In the genomic region with DNA sequence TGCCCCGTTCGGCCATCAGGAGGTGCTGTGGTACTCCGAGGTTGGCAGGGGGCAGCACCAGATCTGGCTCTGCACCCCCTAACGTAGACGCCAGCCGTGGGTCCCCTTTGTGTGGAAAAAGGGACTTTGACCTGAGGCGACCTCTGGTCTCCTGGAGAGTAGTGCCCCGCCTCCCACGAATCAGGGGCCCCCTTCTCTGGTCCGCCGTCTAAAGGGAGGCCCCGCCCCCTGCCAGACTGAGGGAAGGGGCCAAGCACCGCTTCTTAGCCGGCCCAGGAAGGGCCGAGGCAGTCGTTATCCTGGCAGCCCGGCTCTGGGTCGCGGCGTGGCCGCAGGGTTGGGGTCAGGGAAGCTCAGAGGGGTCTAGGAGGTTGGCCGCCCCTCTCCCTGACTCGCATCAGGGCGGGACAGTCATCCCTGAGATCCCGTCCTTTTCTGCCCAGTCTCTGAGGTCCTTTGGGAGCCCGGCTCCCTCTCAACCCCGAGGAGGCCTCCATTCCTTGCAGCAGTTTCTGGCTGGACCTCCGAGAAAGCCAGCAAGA, we compare ENCODE assay signal across 8 cellular contexts. TPM values are rescaled to one million over a fixed set of nuclear protein-coding genes. Genes with fewer than 3 reads are reported as not detected.
DNase-seq lines count a peak whose midpoint lies in the region; ATAC-seq and TF ChIP-seq lines count a peak whose summit lies in the region.

No MANE protein-coding gene starts in this region.

- TF ChIP-seq CTCF in A673 (conservative IDR thresholded peaks at IDR 0.05; ENCODE audit: low read depth, low read length) (peak; percentile 47), WI38 (IDR thresholded peaks at IDR 0.05; ENCODE audit: low read depth, low read length) (peak; percentile 44), left ventricle myocardium inferior (IDR thresholded peaks at IDR 0.05; ENCODE audit: borderline replicate concordance) (peak; percentile 67)

- CTCF ChIA-PET in A673 (lab: Charles Lee): interaction anchor here (0.6 kb wide), 3 partner anchors 15 to 84 kb away, joined by 6 to 9 read pairs (median 6); no protein-coding TSS in a partner anchor

- H3K4me3 ChIP-seq in A673 (ENCODE audit: low read depth, low read length, poor library complexity, severe bottlenecking): peak overlapping the region; percentile 73
- peak overlapping the region; percentile 73 for H3K4me3 ChIP-seq in WI38 (ENCODE audit: low read depth, low read length)
- peak overlapping the region; percentile 86 for H3K4me3 ChIP-seq in left ventricle myocardium inferior
- H3K4me3 ChIP-seq in skeletal muscle tissue (ENCODE audit: low read length in 3 of 3): peak overlapping the region; percentile 69 to 92 (median 91)

- intact Hi-C loops in A673 (cut with micrococcal nuclease; ENCODE audit: unreplicated experiment): no loop called here
- intact Hi-C loops in left ventricle myocardium inferior (cut with micrococcal nuclease): no loop called here

- no peaks in the 10 kb centered on the region for H3K27me3 ChIP-seq in A673 (replicated peaks; ENCODE audit: insufficient read depth, low read depth, low read length, poor library complexity)
- H3K27me3 ChIP-seq in left ventricle myocardium inferior (ENCODE audit: low read depth): no peaks in the 10 kb centered on the region
- no peaks in the 10 kb centered on the region for H3K27me3 ChIP-seq in skeletal muscle tissue (ENCODE audit: control insufficient read depth in 3 of 3, insufficient read depth in 3 of 3, low read length in 3 of 3)

- TF ChIP-seq POLR2A in GM18505 (IDR thresholded peaks at IDR 0.05; ENCODE audit: borderline replicate concordance, extremely low read depth, insufficient read depth, insufficient read length): no peak

- peaks cover 3% of the 10 kb centered on the region for H3K4me1 ChIP-seq in A673 (ENCODE audit: insufficient read depth, low read length, poor library complexity, severe bottlenecking)
- H3K4me1 ChIP-seq in left ventricle myocardium inferior: peaks cover 93% of the 10 kb centered on the region
- H3K4me1 ChIP-seq in skeletal muscle tissue (ENCODE audit: control insufficient read depth in 3 of 3, insufficient read depth in 3 of 3, low read length in 3 of 3): peaks cover 55 to 76% (median 67%) of the 10 kb centered on the region in 3 donors

- peak overlapping the region; percentile 71 to 98 (median 96) for H3K9ac ChIP-seq in skeletal muscle tissue (ENCODE audit: low read depth in 1 of 3, low read length in 3 of 3)

- H3K36me3 ChIP-seq in A673 (ENCODE audit: insufficient read depth, low read length, poor library complexity, severe bottlenecking) (no peaks in the 10 kb centered on the region), left ventricle myocardium inferior (peaks cover 51% of the 10 kb centered on the region), skeletal muscle tissue (ENCODE audit: control insufficient read depth in 3 of 3, insufficient read depth in 3 of 3, low read length in 3 of 3) (peaks cover 30 to 44% (median 31%) of the 10 kb centered on the region in 3 donors)

- H3K9me3 ChIP-seq in A673 (ENCODE audit: low read depth, low read length, poor library complexity, severe bottlenecking) (no peaks in the 10 kb centered on the region), left ventricle myocardium inferior (replicated peaks) (no peaks in the 10 kb centered on the region), skeletal muscle tissue (ENCODE audit: control insufficient read depth in 3 of 3, low read length in 3 of 3) (no peaks in the 10 kb centered on the region)

- DNase-seq in A673 (ENCODE audit: low spot score) (no peak), left ventricle myocardium inferior (no peak), NCI-H524 treated with DMSO at 0.1 percent for 48 hours (lab: John Stamatoyannopoulos, UW) (no peak)

- POLR2A ChIA-PET in A673 (lab: Charles Lee; ENCODE audit: low non-redundant PET): no interaction called here

- ATAC-seq in GM19324 (IDR thresholded peaks at IDR 0.05; ENCODE audit: low FRiP score, unreplicated experiment) (peak; percentile 2), GM18517 (IDR thresholded peaks at IDR 0.05; ENCODE audit: unreplicated experiment) (no peak), GM18505 (IDR thresholded peaks at IDR 0.05; ENCODE audit: unreplicated experiment) (no peak)

- H3K27ac ChIP-seq in A673 (ENCODE audit: low read depth, low read length, poor library complexity, severe bottlenecking) (peak overlapping the region; percentile 99), left ventricle myocardium inferior (replicated peaks) (peak overlapping the region; percentile 99), skeletal muscle tissue (ENCODE audit: low read depth, low read length) (peak overlapping the region; percentile 97)

- no TSS peak for BruUV-seq in A673 (replicated peaks; lab: Mats Ljungman, UMichigan)

RNA-seq across cellular contexts. Expression of gene HYAL2, which starts 0.6 kb away (rescaled TPM):
- total RNA-seq in A673 (2021) (17.7 and 18.1 TPM in 2 replicates), left ventricle myocardium inferior (38.9 TPM), skeletal muscle tissue (43.8 TPM)

RNA-seq across cellular contexts. Expression of gene TUSC2, which starts 6.1 kb away (rescaled TPM):
- total RNA-seq in A673 (2021): 14.6 and 15.2 TPM in 2 replicates
- 32.9 TPM for total RNA-seq in left ventricle myocardium inferior
- total RNA-seq in skeletal muscle tissue: 7.8 TPM

RNA-seq across cellular contexts. Expression of gene HYAL1, which starts 18.5 kb away (rescaled TPM):
- total RNA-seq in A673 (2021) (0.37 TPM in 1 of 2 replicates, not detected in the other), left ventricle myocardium inferior (52.2 TPM), skeletal muscle tissue (2.6 TPM)

RNA-seq across cellular contexts. Expression of gene RASSF1, which starts 18.7 kb away (rescaled TPM):
- total RNA-seq in A673 (2021) (10.2 and 14.4 TPM in 2 replicates), left ventricle myocardium inferior (11.4 TPM), skeletal muscle tissue (17.7 TPM)

RNA-seq across cellular contexts. Expression of gene HYAL3, which starts 22.7 kb away (rescaled TPM):
- total RNA-seq in A673 (2021) (3.0 and 3.7 TPM in 2 replicates), left ventricle myocardium inferior (1.2 TPM), skeletal muscle tissue (3.7 TPM)

Comparison
In these comparisons a context has a peak if more than half of its experiments do, and no peak if none do; other contexts are left out.
1. RNA of gene HYAL1, which starts 18.5 kb away (total RNA-seq): 52.2 TPM in left ventricle myocardium inferior (single experiment); 2.6 TPM in skeletal muscle tissue (single experiment) and 0.37 TPM in A673; every median in the first group is over 10 times any median in the second.
2. Peak in every context shown above with its lines, with median percentiles within 50 percentile points of each other: H3K27ac ChIP-seq, H3K4me3 ChIP-seq and CTCF ChIP-seq.